Comparison of ENCODE assay signal across 21 cellular contexts in the genomic region with DNA sequence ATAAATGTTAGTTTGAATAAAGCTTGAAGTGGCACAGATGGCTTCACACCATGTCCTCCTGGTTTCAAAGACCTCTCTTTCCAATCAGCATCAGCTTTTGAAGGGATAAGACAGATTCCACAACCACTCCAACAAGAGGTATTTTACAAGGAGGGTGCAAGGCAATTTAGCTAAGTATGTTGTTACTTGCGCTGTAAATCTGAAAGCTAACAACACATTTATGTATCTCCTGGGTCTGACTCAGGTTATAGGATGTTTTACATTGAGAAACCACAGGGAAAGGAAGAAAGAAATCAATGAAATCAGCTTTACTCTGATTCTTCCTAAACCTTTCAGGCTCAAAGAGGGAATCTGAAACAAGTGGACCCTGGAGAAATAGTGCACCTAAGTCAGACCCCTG.
"Had no signal": no experiment of that assay in that cellular context is flagged by ENCODE, and none has a peak within 500 bp of the region (broad histone marks: within the 10 kb centered on the region; RNA-seq: fewer than 3 reads in every experiment).

No MANE protein-coding gene starts in this region.

- H3K9me3 ChIP-seq: SK-N-SH had no signal

- H3K9me3 Mint-ChIP-seq: IgD-negative memory B cell; T-cell; T-helper 1 cell treated with Interleukin-12 subunit alpha and Interleukin-12 subunit beta and Interleukin-4 antibody, amounts not matched to agents 30 μg/mL and 1 μg/mL, for 36 hours had no signal

- H3K4me3 ChIP-seq: K562 had no signal

- H3K4me3 Mint-ChIP-seq: IgD-negative memory B cell; T-cell; T-helper 1 cell treated with Interleukin-12 subunit alpha and Interleukin-12 subunit beta and Interleukin-4 antibody, amounts not matched to agents 30 μg/mL and 1 μg/mL, for 36 hours had no signal

- H3K27ac ChIP-seq: HL-60, KMS-11, RWPE1 had no signal

- H3K27me3 Mint-ChIP-seq: IgD-negative memory B cell, T-cell had no signal

- ATAC-seq: K562, Panc1, T-cell had no signal

- DNase-seq: Kasumi-1, MM.1S, MV-4-11, NCI-H1048, NCI-H1436, NCI-H187, NCI-H2029, NCI-H2081 treated with DMSO at 0.1 percent for 48 hours, NCI-H2227 treated with DMSO at 0.1 percent for 48 hours, NCI-H526, SHP77, SK-N-SH, SW 1271, T-cell had no signal

- H3K27ac Mint-ChIP-seq: IgD-negative memory B cell; T-cell; T-helper 1 cell treated with Interleukin-12 subunit alpha and Interleukin-12 subunit beta and Interleukin-4 antibody, amounts not matched to agents 30 μg/mL and 1 μg/mL, for 36 hours had no signal
